In genomic region chr7:102395620-102395957, GRCh38 we compare ENCODE assay signal across 9 cellular contexts. TPM values are rescaled to one million over a fixed set of nuclear protein-coding genes. Genes with fewer than 3 reads are reported as not detected.
DNase-seq lines count a peak whose midpoint lies in the region; ATAC-seq and TF ChIP-seq lines count a peak whose summit lies in the region.
"Had no signal": no experiment of that assay in that cellular context is flagged by ENCODE, and none has a peak within 500 bp of the region (broad histone marks: within the 10 kb centered on the region; RNA-seq: fewer than 3 reads in every experiment).

No MANE protein-coding gene starts in this region.

- no peaks in the 10 kb centered on the region for H3K27me3 ChIP-seq in psoas muscle (ENCODE audit: insufficient read depth in 3 of 3, low read length in 2 of 3)

- DNase-seq in activated T-cell treated with anti-CD3 and anti-CD28 coated beads, Interleukin-2, amount 50 U/mL, for 4 hours: no peak
- DNase-seq in activated T-cell treated with anti-CD3 and anti-CD28 coated beads for 4 hours: no peak
- DNase-seq in SK-MEL-5 (ENCODE audit: low read depth, low spot score): peak; percentile 20
- no peak for DNase-seq in fibroblast of the aortic adventitia (ENCODE audit: low read depth)
- no peak for DNase-seq in psoas muscle
- no peak for DNase-seq in activated effector memory CD4-positive, alpha-beta T cell treated with anti-CD3 and anti-CD28 coated beads, Interleukin-2, amount 50 U/mL, for 16 hours
- no peak for DNase-seq in SK-N-DZ (ENCODE audit: low spot score)
- no peak for DNase-seq in RPMI8226

- no peaks in the 10 kb centered on the region for H3K9me3 Mint-ChIP-seq in activated T-cell treated with anti-CD3 and anti-CD28 coated beads, Interleukin-2, amount 50 U/mL, for 4 hours

- peak overlapping the region; percentile 93 for H3K4me3 Mint-ChIP-seq in activated T-cell treated with anti-CD3 and anti-CD28 coated beads, Interleukin-2, amount 50 U/mL, for 4 hours

- peak overlapping the region; percentile 82 for H3K27ac ChIP-seq in psoas muscle

- peaks cover 13% of the 10 kb centered on the region for H3K36me3 Mint-ChIP-seq in activated T-cell treated with anti-CD3 and anti-CD28 coated beads, Interleukin-2, amount 50 U/mL, for 4 hours (ENCODE audit: insufficient read depth)

- peaks cover 6% of the 10 kb centered on the region for H3K4me1 ChIP-seq in psoas muscle

- intact Hi-C loops in psoas muscle (cut with DNase I): no loop called here

- no peaks in the 10 kb centered on the region for H3K9me3 ChIP-seq in psoas muscle

- 9 to 10% (median 10%) methylated on average over 10 of the region's 10 CpGs for WGBS in psoas muscle, 3 donors

- in situ Hi-C loops in SK-MEL-5 (cut with HindIII; ENCODE audit: low pct_unique_long_range_greater_than_20kb, low sequenced_read_pairs): no loop called here

- ATAC-seq in activated T-cell treated with anti-CD3 and anti-CD28 coated beads, Interleukin-2, amount 50 U/mL, for 4 hours: peak; percentile 3 to 7
- peak; percentile 9 to 19 (median 12) for ATAC-seq in psoas muscle

- H3K4me3 ChIP-seq in fibroblast of the aortic adventitia (ENCODE audit: low read depth, low read length): peak overlapping the region; percentile 96
- peak overlapping the region; percentile 79 for H3K4me3 ChIP-seq in psoas muscle

- no peaks in the 10 kb centered on the region for H3K27me3 Mint-ChIP-seq in activated T-cell treated with anti-CD3 and anti-CD28 coated beads, Interleukin-2, amount 50 U/mL, for 4 hours (ENCODE audit: low read depth)

- peaks cover 23% of the 10 kb centered on the region for H3K4me1 Mint-ChIP-seq in activated T-cell treated with anti-CD3 and anti-CD28 coated beads, Interleukin-2, amount 50 U/mL, for 4 hours (ENCODE audit: low read depth)

- peaks cover 0 to 35% of the 10 kb centered on the region in 2 donors for H3K36me3 ChIP-seq in psoas muscle (ENCODE audit: insufficient read depth in 1 of 2, low read depth in 1 of 2)

- TF ChIP-seq CTCF in fibroblast of the aortic adventitia (IDR thresholded peaks at IDR 0.05; ENCODE audit: insufficient read depth, low read length) (no peak), psoas muscle (IDR thresholded peaks at IDR 0.05) (no peak)

RNA-seq across cellular contexts. Expression of gene PRKRIP1, which starts 0.6 kb away (rescaled TPM):
- total RNA-seq in activated T-cell treated with anti-CD3 and anti-CD28 coated beads, Interleukin-2, amount 50 U/mL, for 4 hours: 10 to 100 TPM; 24.8 to 30.1 (median 27.0) TPM
- total RNA-seq in SK-MEL-5 (2014; rRNA removed; shearing (Covaris generic)): 25.8 and 25.9 TPM in 2 replicates
- 30.5 and 32.9 TPM in 2 replicates for polyA plus RNA-seq in SK-MEL-5 (2015; cell fraction: cytosol; rRNA removed)
- polyA plus RNA-seq in SK-MEL-5 (2015; cell fraction: nucleus; rRNA removed): 118 and 121 TPM in 2 replicates
- total RNA-seq in fibroblast of the aortic adventitia (ENCODE audit: low replicate concordance) (12.4 and 49.6 TPM in 2 replicates), psoas muscle (10 to 100 TPM in 3 of 4 donors, 1 to 10 TPM in 1; 9.7 to 20.1 (median 13.2) TPM)
- 10 to 100 TPM; 13.1 to 20.4 (median 15.9) TPM for polyA plus RNA-seq in psoas muscle
- polyA plus RNA-seq in SK-N-DZ (2014; cell fraction: cytosol; rRNA removed): 27.2 and 37.1 TPM in 2 replicates
- 77.9 and 91.7 TPM in 2 replicates for polyA plus RNA-seq in SK-N-DZ (2014; cell fraction: nucleus; rRNA removed)

RNA-seq across cellular contexts. Expression of gene ORAI2, which starts 37.8 kb away (rescaled TPM):
- 10 to 100 TPM; 24.8 to 35.9 (median 27.4) TPM for total RNA-seq in activated T-cell treated with anti-CD3 and anti-CD28 coated beads, Interleukin-2, amount 50 U/mL, for 4 hours
- total RNA-seq in SK-MEL-5 (2014; rRNA removed; shearing (Covaris generic)): 21.4 and 22.3 TPM in 2 replicates
- polyA plus RNA-seq in SK-MEL-5 (2015; cell fraction: cytosol; rRNA removed): 49.1 and 49.3 TPM in 2 replicates
- 10.4 and 25.6 TPM in 2 replicates for polyA plus RNA-seq in SK-MEL-5 (2015; cell fraction: nucleus; rRNA removed)
- total RNA-seq in fibroblast of the aortic adventitia (ENCODE audit: low replicate concordance) (31.8 and 44.1 TPM in 2 replicates), psoas muscle (1 to 10 TPM; 1.9 to 4.4 (median 2.9) TPM)
- polyA plus RNA-seq in psoas muscle: 1 to 10 TPM; 1.3 to 3.6 (median 1.5) TPM
- polyA plus RNA-seq in SK-N-DZ (2014; cell fraction: cytosol; rRNA removed): 39.5 and 47.5 TPM in 2 replicates
- polyA plus RNA-seq in SK-N-DZ (2014; cell fraction: nucleus; rRNA removed): 5.3 and 6.4 TPM in 2 replicates

RNA-seq across cellular contexts. Expression of gene SPDYE6, which starts 39.3 kb away (rescaled TPM):
- not detected for total RNA-seq in activated T-cell treated with anti-CD3 and anti-CD28 coated beads, Interleukin-2, amount 50 U/mL, for 4 hours
- total RNA-seq in SK-MEL-5 (2014; rRNA removed; shearing (Covaris generic)): not detected in 2 replicates
- not detected in 2 replicates for polyA plus RNA-seq in SK-MEL-5 (2015; cell fraction: cytosol; rRNA removed)
- polyA plus RNA-seq in SK-MEL-5 (2015; cell fraction: nucleus; rRNA removed): not detected in 2 replicates
- total RNA-seq in fibroblast of the aortic adventitia (ENCODE audit: low replicate concordance) (not detected in 2 replicates), psoas muscle (not detected)
- polyA plus RNA-seq in psoas muscle: under 1 TPM; 0.05 to 0.08 (median 0.08) TPM
- not detected in 2 replicates for polyA plus RNA-seq in SK-N-DZ (2014; cell fraction: cytosol; rRNA removed)
- polyA plus RNA-seq in SK-N-DZ (2014; cell fraction: nucleus; rRNA removed): not detected in 2 replicates
- total RNA-seq: dermis microvascular lymphatic vessel endothelial cell had no signal
